20 cellular contexts compared by ENCODE assay signal in genomic region chr18:2028986-2029385, GRCh38.
DNase-seq lines count a peak whose midpoint lies in the region; ATAC-seq and TF ChIP-seq lines count a peak whose summit lies in the region.
"Had no signal": no experiment of that assay in that cellular context is flagged by ENCODE, and none has a peak within 500 bp of the region (broad histone marks: within the 10 kb centered on the region; RNA-seq: fewer than 3 reads in every experiment).

No MANE protein-coding gene starts in this region.

- no peaks in the 10 kb centered on the region for H3K27me3 Mint-ChIP-seq in neural progenitor cell (ENCODE audit: insufficient read depth, low read depth)
- no peaks in the 10 kb centered on the region for H3K27me3 Mint-ChIP-seq in activated CD4-positive, alpha-beta T cell treated with anti-CD3 and anti-CD28 coated beads, Interleukin-2, amount 10 ng/mL, durations not matched to agents 7 days and 5 days
- H3K27me3 Mint-ChIP-seq: B cell; CD4-positive, alpha-beta T cell had no signal

- H3K27ac ChIP-seq in neural progenitor cell, result no peak overlapping the region
- H3K27ac ChIP-seq: 22Rv1; A549; BLaER1 treated with 17β-estradiol and CSF1 and Interleukin-3, amounts not matched to agents 10 nM and 100 nM; C4-2B had no signal

- H3K9me3 Mint-ChIP-seq in neural progenitor cell, result no peaks in the 10 kb centered on the region
- no peaks in the 10 kb centered on the region for H3K9me3 Mint-ChIP-seq in activated CD4-positive, alpha-beta T cell treated with anti-CD3 and anti-CD28 coated beads, Interleukin-2, amount 10 ng/mL, durations not matched to agents 7 days and 5 days
- H3K9me3 Mint-ChIP-seq: CD4-positive, alpha-beta T cell; CD8-positive, alpha-beta T cell had no signal

- H3F3A ChIP-seq in neural progenitor cell (ENCODE audit: low read depth), result no peaks in the 10 kb centered on the region

- ATAC-seq in GM19023 (IDR thresholded peaks at IDR 0.05; ENCODE audit: unreplicated experiment), result no peak
- ATAC-seq: A549; CD8-positive, alpha-beta T cell; GM12878 had no signal

- DNase-seq in ELF-1 (ENCODE audit: low read depth, low spot score) (peak; percentile 69), NCI-H69 (lab: John Stamatoyannopoulos, UW) (peak; percentile 45), iPS-NIHi7 (ENCODE audit: extremely low spot score) (peak; percentile 19), neural progenitor cell (ENCODE audit: low spot score) (peak; percentile 8), Kasumi-1 (lab: John Stamatoyannopoulos, UW) (no peak)
- no peak for DNase-seq in activated CD4-positive, alpha-beta T cell treated with anti-CD3 and anti-CD28 coated beads, Interleukin-2, amount 10 ng/mL, durations not matched to agents 7 days and 5 days
- DNase-seq: AML-193; Caco-2; Calu3; CD4-positive, alpha-beta T cell; CD8-positive, alpha-beta T cell; DMS79 treated with DMSO at 0.1 percent for 48 hours; GDM1 had no signal

- no peak overlapping the region for H3K4me3 ChIP-seq in neural progenitor cell
- H3K4me3 ChIP-seq: A549; BLaER1 treated with 17β-estradiol and CSF1 and Interleukin-3, amounts not matched to agents 10 nM and 100 nM; GM12878 had no signal

- no peaks in the 10 kb centered on the region for H3K27me3 ChIP-seq in neural progenitor cell
- H3K27me3 ChIP-seq: BLaER1 treated with 17β-estradiol and CSF1 and Interleukin-3, amounts not matched to agents 10 nM and 100 nM had no signal

- H3K27ac Mint-ChIP-seq in neural progenitor cell, result no peak overlapping the region
- no peak overlapping the region for H3K27ac Mint-ChIP-seq in activated CD4-positive, alpha-beta T cell treated with anti-CD3 and anti-CD28 coated beads, Interleukin-2, amount 10 ng/mL, durations not matched to agents 7 days and 5 days
- H3K27ac Mint-ChIP-seq: B cell; CD4-positive, alpha-beta T cell; CD8-positive, alpha-beta T cell had no signal

- POLR2A ChIA-PET in activated CD4-positive, alpha-beta T cell treated with anti-CD3 and anti-CD28 coated beads, Interleukin-2, amount 10 ng/mL, durations not matched to agents 7 days and 5 days (lab: Charles Lee), result no interaction called here

- no peaks in the 10 kb centered on the region for H3K79me2 ChIP-seq in neural progenitor cell (ENCODE audit: low read depth)

- no peaks in the 10 kb centered on the region for H3K36me3 ChIP-seq in neural progenitor cell
- H3K36me3 ChIP-seq: BLaER1 treated with 17β-estradiol and CSF1 and Interleukin-3, amounts not matched to agents 10 nM and 100 nM had no signal

- H4K20me1 ChIP-seq in neural progenitor cell (ENCODE audit: low read depth), result no peaks in the 10 kb centered on the region
- H4K20me1 ChIP-seq: BLaER1 treated with 17β-estradiol and CSF1 and Interleukin-3, amounts not matched to agents 10 nM and 100 nM had no signal

- H3K36me3 Mint-ChIP-seq in neural progenitor cell, result no peaks in the 10 kb centered on the region
- H3K36me3 Mint-ChIP-seq in activated CD4-positive, alpha-beta T cell treated with anti-CD3 and anti-CD28 coated beads, Interleukin-2, amount 10 ng/mL, durations not matched to agents 7 days and 5 days (ENCODE audit: low read depth), result no peaks in the 10 kb centered on the region
- H3K36me3 Mint-ChIP-seq: CD8-positive, alpha-beta T cell had no signal

- H2AFZ ChIP-seq in neural progenitor cell (replicated peaks), result no peak overlapping the region

- CTCF ChIA-PET in activated CD4-positive, alpha-beta T cell treated with anti-CD3 and anti-CD28 coated beads, Interleukin-2, amount 10 ng/mL, durations not matched to agents 7 days and 5 days (lab: Charles Lee), result no interaction called here

- no peak overlapping the region for H3K9ac ChIP-seq in neural progenitor cell
- H3K9ac ChIP-seq: BLaER1 treated with 17β-estradiol and CSF1 and Interleukin-3, amounts not matched to agents 10 nM and 100 nM had no signal

- H3K4me3 Mint-ChIP-seq in neural progenitor cell, result no peak overlapping the region
- no peak overlapping the region for H3K4me3 Mint-ChIP-seq in activated CD4-positive, alpha-beta T cell treated with anti-CD3 and anti-CD28 coated beads, Interleukin-2, amount 10 ng/mL, durations not matched to agents 7 days and 5 days
- H3K4me3 Mint-ChIP-seq: B cell; CD4-positive, alpha-beta T cell; CD8-positive, alpha-beta T cell had no signal

- H3K4me1 Mint-ChIP-seq in neural progenitor cell, result peaks cover 5% of the 10 kb centered on the region
- no peaks in the 10 kb centered on the region for H3K4me1 Mint-ChIP-seq in activated CD4-positive, alpha-beta T cell treated with anti-CD3 and anti-CD28 coated beads, Interleukin-2, amount 10 ng/mL, durations not matched to agents 7 days and 5 days
- H3K4me1 Mint-ChIP-seq: B cell had no signal

- no peaks in the 10 kb centered on the region for H3K9me3 ChIP-seq in neural progenitor cell (ENCODE audit: low read depth)
- H3K9me3 ChIP-seq: A549; BLaER1 treated with 17β-estradiol and CSF1 and Interleukin-3, amounts not matched to agents 10 nM and 100 nM; Caco-2 had no signal

- no peak overlapping the region for H3K4me2 ChIP-seq in neural progenitor cell
- H3K4me2 ChIP-seq: A549; BLaER1 treated with 17β-estradiol and CSF1 and Interleukin-3, amounts not matched to agents 10 nM and 100 nM had no signal

- peaks cover 9% of the 10 kb centered on the region for H3K4me1 ChIP-seq in neural progenitor cell
- H3K4me1 ChIP-seq: A549, Caco-2 had no signal

- TF ChIP-seq CTCF in neural progenitor cell (IDR thresholded peaks at IDR 0.05), result no peak

Comparison
In these comparisons a context has a peak if more than half of its experiments do, and no peak if none do; other contexts are left out.
1. DNase-seq: peak in ELF-1 (single experiment), NCI-H69 (single experiment), iPS-NIHi7 (single experiment) and neural progenitor cell (single experiment); none in activated CD4-positive, alpha-beta T cell treated with anti-CD3 and anti-CD28 coated beads, Interleukin-2, amount 10 ng/mL, durations not matched to agents 7 days and 5 days (single experiment) and Kasumi-1 (0 of 2).